8 cellular contexts compared by ENCODE assay signal in genomic region chr1:229410692-229411433, GRCh38. TPM values are rescaled to one million over a fixed set of nuclear protein-coding genes. Genes with fewer than 3 reads are reported as not detected.
A peak's percentile ranks its signal among the peaks of the same experiment; 100 is the strongest.
DNase-seq lines count a peak whose midpoint lies in the region; ATAC-seq, FAIRE-seq and TF ChIP-seq lines count a peak whose summit lies in the region.

No MANE protein-coding gene starts in this region.

- H3K27me3 ChIP-seq in K562 (ENCODE audit: control insufficient read depth in 2 of 2, insufficient read depth in 2 of 2, low read length in 2 of 2) = peaks cover 56 to 67% of the 10 kb centered on the region in 2 experiments
- peaks cover 43% of the 10 kb centered on the region for H3K27me3 ChIP-seq in kidney epithelial cell (ENCODE audit: control insufficient read depth, insufficient read depth, low read length)
- H3K27me3 ChIP-seq in thoracic aorta (replicated peaks; ENCODE audit: insufficient read depth) = no peaks in the 10 kb centered on the region

- H3K36me3 ChIP-seq in HEK293 (ENCODE audit: control insufficient read depth in 2 of 2, insufficient read depth in 1 of 2, low read length in 2 of 2) (no peaks in the 10 kb centered on the region), K562 (ENCODE audit: control insufficient read depth, insufficient read depth, low read length) (no peaks in the 10 kb centered on the region), kidney epithelial cell (ENCODE audit: control insufficient read depth, insufficient read depth, low read length) (no peaks in the 10 kb centered on the region), thoracic aorta (no peaks in the 10 kb centered on the region)

- in situ Hi-C loops in K562 (cut with MboI) = no loop called here

- no peak for TF ChIP-seq EP300 in K562 (IDR thresholded peaks at IDR 0.05; ENCODE audit: low read length)

- H3K9me1 ChIP-seq in K562 (ENCODE audit: control insufficient read depth, insufficient read depth, low read length) = no peaks in the 10 kb centered on the region

- TF ChIP-seq POLR2A in K562 (conservative IDR thresholded peaks at IDR 0.05) = no peak

- no peak overlapping the region for H3K4me3 ChIP-seq in AG09309 (ENCODE audit: control insufficient read depth, low read depth, low read length)
- no peak overlapping the region for H3K4me3 ChIP-seq in HEK293 (ENCODE audit: low read depth, low read length)
- no peak overlapping the region for H3K4me3 ChIP-seq in K562
- H3K4me3 ChIP-seq in kidney epithelial cell (ENCODE audit: low read depth, low read length) = no peak overlapping the region
- peak overlapping the region; percentile 63 for H3K4me3 ChIP-seq in thoracic aorta

- ATAC-seq in K562 (0 out of 3 replicates have a peak, but pooled peaks have one; percentile 11), thoracic aorta (ENCODE audit: insufficient number of reproducible peaks, low FRiP score, low read depth) (peak; percentile 89), GM21381 (IDR thresholded peaks at IDR 0.05; ENCODE audit: unreplicated experiment) (no peak)

- DNase-seq in AG09309 (ENCODE audit: low read depth) = peak; percentile 10
- DNase-seq in NCI-H69 (lab: John Stamatoyannopoulos, UW) = peak; percentile 99
- peak in 3 of 4 experiments; percentile 43 to 46 (median 44) for DNase-seq in K562 (ENCODE audit: extremely low read depth in 1 of 4, low spot score in 3 of 4)
- DNase-seq in kidney epithelial cell (ENCODE audit: low read depth) = peak; percentile 53
- peak; percentile 56 for DNase-seq in thoracic aorta (ENCODE audit: low spot score)
- no peak for DNase-seq in NCI-H1930 (lab: John Stamatoyannopoulos, UW)

- H3K27ac ChIP-seq in HEK293 (ENCODE audit: extremely low read depth, low read depth, low read length) = peak overlapping the region; percentile 33; the same call in 1 of the 2 replicates
- H3K27ac ChIP-seq in K562 (ENCODE audit: extremely low read depth, low read depth, low read length) = no peak overlapping the region; the same call in 2 of the 3 replicates
- H3K27ac ChIP-seq in thoracic aorta = peak overlapping the region; percentile 57 to 66

- intact Hi-C loops in K562 (cut with micrococcal nuclease) = no loop called here

- no peak for TF ChIP-seq RAD21 in K562 (CRISPR knock-in tag; conservative IDR thresholded peaks at IDR 0.05 in 1 of 2, IDR thresholded peaks at IDR 0.05 in 1 of 2)

- no peaks in the 10 kb centered on the region for H3K79me2 ChIP-seq in K562 (ENCODE audit: control insufficient read depth, insufficient read depth, low read length)

- H3K4me1 ChIP-seq in HEK293 (ENCODE audit: control insufficient read depth, insufficient read depth, low read length) = peaks cover 14% of the 10 kb centered on the region
- peaks cover 6 to 15% of the 10 kb centered on the region in 2 experiments; a peak in 4 of 5 replicates for H3K4me1 ChIP-seq in K562 (replicated peaks in 1 of 2; ENCODE audit: control insufficient read depth in 2 of 2, insufficient read depth in 2 of 2, low read length in 2 of 2)
- H3K4me1 ChIP-seq in thoracic aorta (ENCODE audit: control insufficient read depth in 1 of 2, low read depth in 2 of 2) = peaks cover 30 to 54% of the 10 kb centered on the region in 2 donors

- no TSS peak for BruUV-seq in K562 (replicated peaks; lab: Mats Ljungman, UMichigan)

- no peak for FAIRE-seq in K562 (lab: Jason Lieb, UNC)

- H4K20me1 ChIP-seq in K562 (replicated peaks; ENCODE audit: control insufficient read depth, insufficient read depth, low read length) = 0 out of 2 replicates have a peak, but pooled peaks cover 3% of the 10 kb centered on the region

- H2AFZ ChIP-seq in K562 (ENCODE audit: low read depth, low read length) = no peak overlapping the region

- H3K4me2 ChIP-seq in K562 (ENCODE audit: insufficient read depth, low read length) = no peak overlapping the region

- no peaks in the 10 kb centered on the region for H3K9me3 ChIP-seq in HEK293 (ENCODE audit: control insufficient read depth, insufficient read depth, low read depth, low read length)
- no peaks in the 10 kb centered on the region for H3K9me3 ChIP-seq in K562 (replicated peaks; ENCODE audit: control insufficient read depth, insufficient read depth, low read depth, low read length)
- no peaks in the 10 kb centered on the region for H3K9me3 ChIP-seq in thoracic aorta

- TF ChIP-seq CTCF in AG09309 (IDR thresholded peaks at IDR 0.05; ENCODE audit: control insufficient read depth, insufficient read depth, low read depth, low read length, missing control alignments) (no peak), HEK293 (tag by site-specific recombination; IDR thresholded peaks at IDR 0.05) (peak; percentile 23; the same call in 1 of the 2 replicates), K562 (IDR thresholded peaks at IDR 0.05 in 2 of 3, conservative IDR thresholded peaks at IDR 0.05 in 1 of 3; ENCODE audit: insufficient read depth in 2 of 3, low read depth in 1 of 3, low read length in 3 of 3) (no peak), kidney epithelial cell (IDR thresholded peaks at IDR 0.05; ENCODE audit: insufficient read depth, low read length, poor library complexity, severe bottlenecking) (no peak), thoracic aorta (IDR thresholded peaks at IDR 0.05) (peak; percentile 23)

- WGBS in K562 (ENCODE audit: insufficient coverage, low coverage, missing lambda C conversion rate) = 14% methylated on average over 13 of the region's 14 CpGs

- CTCF ChIA-PET in HEK293 (lab: Yijun Ruan, JAX) = interaction anchor here (0.6 to 1.5 kb wide), 5 partner anchors 12 to 153 kb away, joined by 3 to 4 read pairs (median 3); no protein-coding TSS in a partner anchor
- CTCF ChIA-PET in K562 (lab: Yijun Ruan, JAX; ENCODE audit: low intra/inter-chr PET ratio) = no interaction called here

- POLR2A ChIA-PET in HEK293 (lab: Yijun Ruan, JAX) (interaction anchor here (0.5 to 1.1 kb wide), 5 partner anchors 8 to 97 kb away, joined by 3 read pairs; partner anchors contain the start of gene NUP133), K562 (lab: Yijun Ruan, JAX) (interaction anchor here (0.6 to 3.1 kb wide), 4 partner anchors 10 to 221 kb away, joined by 3 to 10 read pairs (median 7); no protein-coding TSS in a partner anchor)

- H3K9ac ChIP-seq in K562 (ENCODE audit: insufficient read depth in 1 of 2, low read depth in 2 of 2, low read length in 2 of 2) = no peak overlapping the region

TF ChIP-seq in HEK293, 187 proteins besides CTCF, POLR2A, EP300 and RAD21 (continues in another document):
- peak; percentile 47; the same call in 1 of the 2 replicates for TF ChIP-seq GLIS1 (tag by site-specific recombination; IDR thresholded peaks at IDR 0.05)
- no peak for TF ChIP-seq ZNF157 (tag by site-specific recombination; IDR thresholded peaks at IDR 0.05)
- no peak for TF ChIP-seq ZNF112 (tag by site-specific recombination; IDR thresholded peaks at IDR 0.05)
- TF ChIP-seq ZBTB17 (tag by site-specific recombination; IDR thresholded peaks at IDR 0.05) = peak; percentile 80
- TF ChIP-seq ZBTB8A (tag by site-specific recombination; IDR thresholded peaks at IDR 0.05) = peak; percentile 70
- TF ChIP-seq, protein P1, sequence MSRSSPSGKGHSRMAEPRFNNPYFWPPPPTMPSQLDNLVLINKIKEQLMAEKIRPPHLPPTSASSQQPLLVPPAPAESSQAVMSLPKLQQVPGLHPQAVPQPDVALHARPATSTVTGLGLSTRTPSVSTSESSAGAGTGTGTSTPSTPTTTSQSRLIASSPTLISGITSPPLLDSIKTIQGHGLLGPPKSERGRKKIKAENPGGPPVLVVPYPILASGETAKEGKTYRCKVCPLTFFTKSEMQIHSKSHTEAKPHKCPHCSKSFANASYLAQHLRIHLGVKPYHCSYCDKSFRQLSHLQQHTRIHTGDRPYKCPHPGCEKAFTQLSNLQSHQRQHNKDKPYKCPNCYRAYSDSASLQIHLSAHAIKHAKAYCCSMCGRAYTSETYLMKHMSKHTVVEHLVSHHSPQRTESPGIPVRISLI (tag by site-specific recombination; IDR thresholded peaks at IDR 0.05) = no peak

TF ChIP-seq in K562, 482 proteins besides CTCF, POLR2A, EP300 and RAD21 (continues in another document):
- TF ChIP-seq EZH2 (IDR thresholded peaks at IDR 0.05; ENCODE audit: borderline replicate concordance, low read depth, low read length) = 0 out of 2 replicates have a peak, but pooled peaks have one; percentile 36
- peak; percentile 73 for TF ChIP-seq VEZF1 (CRISPR knock-in tag; IDR thresholded peaks at IDR 0.05)
- TF ChIP-seq ZFP30 (CRISPR knock-in tag; IDR thresholded peaks at IDR 0.05; ENCODE audit: borderline replicate concordance) = no peak
- TF ChIP-seq HNRNPK (IDR thresholded peaks at IDR 0.05; ENCODE audit: low read depth, low read length, poor library complexity, severe bottlenecking) = peak; percentile 49

RNA-seq across cellular contexts. Expression of gene ACTA1, which starts 23.0 kb away (rescaled TPM):
- not detected in 2 replicates for total RNA-seq in K562 (2011; cell fraction: chromatin; rRNA removed; ENCODE audit: low replicate concordance)
- total RNA-seq in K562 (2011; cell fraction: nucleolus; rRNA removed) = not detected in 2 replicates
- not detected in 2 replicates for total RNA-seq in K562 (2011; cell fraction: nucleoplasm; rRNA removed)
- 0.36 TPM in 1 of 2 replicates, not detected in the other for total RNA-seq in K562 (2014; rRNA removed)
- not detected in 2 replicates for total RNA-seq in K562 (2014; rRNA removed; fragmentation: Illumina TruSeq; extraction: Trizol)
- 0.15 TPM in 1 of 2 replicates, not detected in the other for total RNA-seq in K562 (2015; rRNA removed; fragmentation: Illumina TruSeq; extraction: Trizol)
- total RNA-seq in K562 (2021) = not detected in 2 replicates
- polyA plus RNA-seq in K562 (2011; rRNA removed) = 0.07 TPM in 1 of 2 replicates, not detected in the other
- polyA plus RNA-seq in K562 (2011; cell fraction: cytosol; rRNA removed) = 0.16 TPM in 1 of 2 replicates, not detected in the other
- 0.11 and 0.18 TPM in 2 replicates for polyA plus RNA-seq in K562 (2011; cell fraction: nucleus; rRNA removed)
- polyA plus RNA-seq in K562 (2012) = 0.08 and 0.14 TPM in 2 replicates
- 0.07 TPM in 1 of 2 replicates, not detected in the other for polyA plus RNA-seq in K562 (2014; fragmentation: Illumina TruSeq; extraction: Trizol)
- polyA plus RNA-seq in K562 (2014; fragmentation: Nextera tagmentation; extraction: Ambion mirVana) = not detected
- not detected in 2 replicates for polyA plus RNA-seq in K562 (2014; rRNA removed)
- polyA minus RNA-seq in K562 (2011; rRNA and poly(A)+ RNA removed) = not detected in 2 replicates
- polyA minus RNA-seq in K562 (2011; cell fraction: cytosol; rRNA and poly(A)+ RNA removed) = not detected in 2 replicates
- polyA minus RNA-seq in K562 (2011; cell fraction: nucleus; rRNA and poly(A)+ RNA removed) = not detected in 2 replicates
- total RNA-seq in kidney epithelial cell = 1.0 and 2.1 TPM in 2 replicates
- 1 to 10 TPM in 1 of 2 donors, under 1 TPM in 1; 0.99 to 2.3 TPM for total RNA-seq in thoracic aorta

Comparison
In these comparisons a context has a peak if more than half of its experiments do, and no peak if none do; other contexts are left out.
1. DNase-seq: peak in AG09309 (single experiment), NCI-H69 (single experiment), K562 (3 of 4), kidney epithelial cell (single experiment) and thoracic aorta (single experiment); none in NCI-H1930 (0 of 2).
2. CTCF ChIP-seq: peak in HEK293 (single experiment) and thoracic aorta (single experiment); none in AG09309 (single experiment), K562 (0 of 3) and kidney epithelial cell (single experiment).